In the genomic region with DNA sequence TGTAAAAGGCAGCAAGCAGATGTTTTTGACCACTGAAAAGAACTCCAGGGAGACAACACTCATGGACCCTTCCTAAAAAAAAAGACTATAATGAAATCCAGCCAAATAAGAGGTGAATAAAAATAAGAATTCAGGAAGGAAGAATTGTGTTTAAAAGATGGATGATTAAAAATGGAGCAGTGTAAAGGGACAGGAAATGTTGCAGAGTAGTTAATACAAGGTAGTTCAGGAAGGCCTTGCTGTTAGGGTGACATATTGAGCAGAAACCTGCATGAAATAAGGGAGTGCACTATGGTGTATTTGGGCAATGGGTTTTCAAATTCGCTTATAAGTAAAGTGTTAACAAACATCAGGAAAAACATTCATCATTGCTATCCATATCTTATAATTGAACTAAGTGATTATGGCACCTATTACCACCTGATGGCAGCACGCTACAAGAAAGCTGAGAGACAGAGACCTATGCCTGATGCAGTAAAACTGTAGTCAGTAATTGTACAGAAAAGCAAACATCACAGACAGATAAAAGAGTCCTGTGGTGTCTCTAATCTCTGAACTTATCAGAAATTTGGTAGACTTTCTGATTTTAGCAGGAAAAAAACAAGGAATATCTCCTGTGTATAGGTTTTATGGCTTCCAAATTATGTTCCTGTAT, we compare ENCODE assay signal across 8 cellular contexts. TPM values are rescaled to one million over a fixed set of nuclear protein-coding genes. Genes with fewer than 3 reads are reported as not detected.
DNase-seq lines count a peak whose midpoint lies in the region; ATAC-seq and TF ChIP-seq lines count a peak whose summit lies in the region.

No MANE protein-coding gene starts in this region.

- H3K27ac ChIP-seq in heart left ventricle (no peak overlapping the region), right atrium auricular region (no peak overlapping the region), esophagus muscularis mucosa (replicated peaks in 1 of 4) (no peak overlapping the region), parathyroid adenoma (no peak overlapping the region), sigmoid colon (no peak overlapping the region)

- H3K4me1 ChIP-seq in heart left ventricle (no peaks in the 10 kb centered on the region), right atrium auricular region (no peaks in the 10 kb centered on the region), esophagus muscularis mucosa (no peaks in the 10 kb centered on the region), parathyroid adenoma (no peaks in the 10 kb centered on the region), sigmoid colon (no peaks in the 10 kb centered on the region)

- 9 to 26% (median 19%) methylated on average over 2 of the region's 2 CpGs for WGBS in heart left ventricle, 4 donors
- WGBS in esophagus muscularis mucosa, result 17% methylated on average over 2 of the region's 2 CpGs
- 3 to 13% methylated on average over 2 of the region's 2 CpGs for WGBS in sigmoid colon, 2 donors

- TF ChIP-seq POLR2A in heart left ventricle (IDR thresholded peaks at IDR 0.05), result no peak
- no peak for TF ChIP-seq POLR2A in esophagus muscularis mucosa (IDR thresholded peaks at IDR 0.05; ENCODE audit: low read depth)
- TF ChIP-seq POLR2A in sigmoid colon (IDR thresholded peaks at IDR 0.05), result no peak

- DNase-seq in heart left ventricle (no peak), right atrium auricular region (ENCODE audit: low spot score) (no peak), NCI-H146 (lab: John Stamatoyannopoulos, UW) (peak; percentile 89), T follicular helper cell (ENCODE audit: low read depth) (peak; percentile 12), esophagus muscularis mucosa (ENCODE audit: extremely low spot score) (no peak), sigmoid colon (no peak)

- TF ChIP-seq CTCF in heart left ventricle (IDR thresholded peaks at IDR 0.05) (peak in 10 of 12 donors; percentile 18 to 50 (median 30)), right atrium auricular region (IDR thresholded peaks at IDR 0.05) (peak in 1 of 2 donors; percentile 56), esophagus muscularis mucosa (IDR thresholded peaks at IDR 0.05) (peak in 2 of 3 experiments; percentile 25 to 42), parathyroid adenoma (IDR thresholded peaks at IDR 0.05) (peak; percentile 50), sigmoid colon (IDR thresholded peaks at IDR 0.05) (no peak)

- no peaks in the 10 kb centered on the region for H3K9me3 ChIP-seq in heart left ventricle
- no peaks in the 10 kb centered on the region for H3K9me3 ChIP-seq in right atrium auricular region
- H3K9me3 ChIP-seq in esophagus muscularis mucosa, result no peaks in the 10 kb centered on the region
- H3K9me3 ChIP-seq in parathyroid adenoma (ENCODE audit: control insufficient read depth, low read length), result no peaks in the 10 kb centered on the region
- no peaks in the 10 kb centered on the region for H3K9me3 ChIP-seq in sigmoid colon

- no peak overlapping the region for H2AFZ ChIP-seq in parathyroid adenoma

- intact Hi-C loops in heart left ventricle (cut with DNase I) (loop anchor here in 1 of 10 donors (10.0 kb wide), 1 partner anchor 244 kb away; no protein-coding TSS in a partner anchor), esophagus muscularis mucosa (cut with DNase I) (no loop called here), sigmoid colon (cut with DNase I) (loop anchor here (10.0 kb wide), 2 partner anchors 254 to 654 kb away; partner anchors contain the start of genes ESYT3 and PIK3CB)

- H3K4me3 ChIP-seq in heart left ventricle (no peak overlapping the region), right atrium auricular region (no peak overlapping the region), esophagus muscularis mucosa (no peak overlapping the region), parathyroid adenoma (ENCODE audit: low read depth, low read length) (no peak overlapping the region), sigmoid colon (no peak overlapping the region)

- H3K9ac ChIP-seq in parathyroid adenoma, result no peak overlapping the region

- H3K4me2 ChIP-seq in parathyroid adenoma (ENCODE audit: low read length), result no peak overlapping the region

- TF ChIP-seq EP300 in esophagus muscularis mucosa (IDR thresholded peaks at IDR 0.05), result no peak
- no peak for TF ChIP-seq EP300 in sigmoid colon (IDR thresholded peaks at IDR 0.05)

- ATAC-seq in heart left ventricle, result peak in 2 of 4 donors; percentile 37 to 42
- peak; percentile 81 for ATAC-seq in HG02610 (IDR thresholded peaks at IDR 0.05; ENCODE audit: unreplicated experiment)

- H3K79me2 ChIP-seq in parathyroid adenoma, result no peaks in the 10 kb centered on the region

- H3K27me3 ChIP-seq in heart left ventricle (peaks cover 0 to 7% (median 0%) of the 10 kb centered on the region in 9 donors), right atrium auricular region (no peaks in the 10 kb centered on the region), esophagus muscularis mucosa (peaks cover 0 to 4% (median 0%) of the 10 kb centered on the region in 4 donors), parathyroid adenoma (ENCODE audit: control insufficient read depth, insufficient read depth, low read length) (no peaks in the 10 kb centered on the region), sigmoid colon (no peaks in the 10 kb centered on the region)

- no peaks in the 10 kb centered on the region for H3K36me3 ChIP-seq in heart left ventricle
- no peaks in the 10 kb centered on the region for H3K36me3 ChIP-seq in right atrium auricular region
- H3K36me3 ChIP-seq in esophagus muscularis mucosa, result no peaks in the 10 kb centered on the region
- H3K36me3 ChIP-seq in parathyroid adenoma (ENCODE audit: control insufficient read depth, insufficient read depth, low read length), result no peaks in the 10 kb centered on the region
- H3K36me3 ChIP-seq in sigmoid colon, result no peaks in the 10 kb centered on the region

RNA-seq across cellular contexts. Expression of gene DBR1, which starts 5.8 kb away (rescaled TPM):
- total RNA-seq in heart left ventricle (10 to 100 TPM in 1 of 9 donors, 1 to 10 TPM in 8; 6.2 to 11.0 (median 7.9) TPM), right atrium auricular region (1 to 10 TPM; 6.9 to 8.1 TPM), esophagus muscularis mucosa (10 to 100 TPM; 10.4 to 12.7 (median 11.7) TPM), sigmoid colon (10 to 100 TPM in 2 of 4 donors, 1 to 10 TPM in 2; 9.6 to 15.1 (median 11.1) TPM)
- polyA plus RNA-seq in heart left ventricle (1 to 10 TPM; 3.2 to 8.1 TPM), sigmoid colon (1 to 10 TPM; 6.6 to 7.6 (median 6.9) TPM)

RNA-seq across cellular contexts. Expression of gene ARMC8, which starts 6.6 kb away (rescaled TPM):
- total RNA-seq in heart left ventricle (10 to 100 TPM; 26.9 to 42.9 (median 33.3) TPM), right atrium auricular region (10 to 100 TPM; 28.6 to 33.8 TPM), esophagus muscularis mucosa (10 to 100 TPM; 79.3 to 93.0 (median 84.9) TPM), sigmoid colon (10 to 100 TPM; 67.6 to 75.0 (median 69.0) TPM)
- polyA plus RNA-seq in heart left ventricle (10 to 100 TPM; 10.1 to 40.6 TPM), sigmoid colon (10 to 100 TPM; 12.0 to 25.7 (median 16.1) TPM)

RNA-seq across cellular contexts. Expression of gene A4GNT, which starts 48.3 kb away (rescaled TPM):
- not detected for total RNA-seq in heart left ventricle
- polyA plus RNA-seq in heart left ventricle, result not detected
- total RNA-seq in right atrium auricular region, result not detected
- not detected for total RNA-seq in esophagus muscularis mucosa
- total RNA-seq in sigmoid colon, result not detected
- not detected for polyA plus RNA-seq in sigmoid colon

Comparison
In these comparisons a context has a peak if more than half of its experiments do, and no peak if none do; other contexts are left out.
1. DNase-seq: peak in NCI-H146 (single experiment) and T follicular helper cell (single experiment); none in heart left ventricle (0 of 5), right atrium auricular region (single experiment), esophagus muscularis mucosa (single experiment) and sigmoid colon (single experiment).
2. CTCF ChIP-seq: peak in heart left ventricle (10 of 12), esophagus muscularis mucosa (2 of 3) and parathyroid adenoma (single experiment); none in sigmoid colon (0 of 4).